1 cellular context compared by ENCODE assay signal in the genomic region with DNA sequence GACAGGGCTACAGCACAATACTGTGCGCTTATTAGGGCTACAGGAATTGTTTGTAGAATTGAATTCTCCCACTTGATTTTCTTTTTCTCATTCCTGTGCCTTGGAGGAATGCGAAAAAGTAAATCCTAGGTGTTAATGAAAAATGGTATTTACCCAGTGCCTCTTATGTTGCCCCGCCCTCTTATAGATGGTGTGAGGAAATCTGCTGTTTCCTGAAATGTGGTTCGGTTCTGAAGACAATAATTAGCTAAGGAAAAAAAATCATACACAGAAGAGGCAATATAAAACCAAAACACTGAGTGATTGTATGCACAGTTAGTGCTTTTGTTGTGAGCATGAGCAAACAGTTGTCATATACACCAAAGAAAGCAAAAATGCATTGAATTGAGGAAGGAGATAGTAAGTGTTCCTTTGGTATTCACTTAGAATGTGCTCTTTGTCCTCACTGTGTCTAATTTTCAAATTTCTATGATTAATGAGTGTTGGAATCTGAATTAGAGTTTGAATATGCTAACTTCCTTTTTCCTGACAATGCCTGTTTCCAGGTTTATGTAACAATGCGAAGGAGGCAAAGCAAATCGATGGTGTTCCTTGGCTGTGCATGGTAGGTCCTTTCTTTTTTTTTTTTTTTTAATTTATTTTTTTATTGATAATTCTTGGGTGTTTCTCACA.
TF ChIP-seq lines count a peak whose summit lies in the region.

No MANE protein-coding gene starts in this region.

TF ChIP-seq in HCT116, 20 proteins besides CTCF, POLR2A, EP300 and RAD21 (continued from another document):
- TF ChIP-seq REST (IDR thresholded peaks at IDR 0.05; ENCODE audit: low read depth) (no peak), ZNF274 (IDR thresholded peaks at IDR 0.05; ENCODE audit: low read depth, low read length) (no peak), SIN3A (IDR thresholded peaks at IDR 0.05; ENCODE audit: low read depth) (no peak), ELF1 (IDR thresholded peaks at IDR 0.05; ENCODE audit: borderline replicate concordance, low read depth) (no peak), ATF3 (IDR thresholded peaks at IDR 0.05) (no peak), EGR1 (IDR thresholded peaks at IDR 0.05; ENCODE audit: low read depth) (no peak)
